Comparison of ENCODE assay signal across 8 cellular contexts in genomic region chr16:29784901-29785500, GRCh38. TPM values are rescaled to one million over a fixed set of nuclear protein-coding genes. Genes with fewer than 3 reads are reported as not detected.
DNase-seq lines count a peak whose midpoint lies in the region; ATAC-seq and TF ChIP-seq lines count a peak whose summit lies in the region.

No MANE protein-coding gene starts in this region.

- H3K4me3 ChIP-seq in BJ (ENCODE audit: low read depth, low read length) (0 out of 2 replicates have a peak overlapping the region, but pooled peaks have one; percentile 2), adipocyte (ENCODE audit: low read length) (peak overlapping the region; percentile 77), right atrium auricular region (peak overlapping the region; percentile 6 to 31), SK-N-SH (ENCODE audit: low read depth in 2 of 2, low read length in 1 of 2) (no peak overlapping the region; a peak in 1 of 4 replicates)

- H3K9me3 ChIP-seq in adipocyte (ENCODE audit: control insufficient read depth, low read length), result no peaks in the 10 kb centered on the region
- no peaks in the 10 kb centered on the region for H3K9me3 ChIP-seq in right atrium auricular region
- no peaks in the 10 kb centered on the region for H3K9me3 ChIP-seq in SK-N-SH

- H3K4me2 ChIP-seq in SK-N-SH, result no peak overlapping the region

- ATAC-seq in HG03378 (IDR thresholded peaks at IDR 0.05; ENCODE audit: unreplicated experiment) (no peak), HG03469 (IDR thresholded peaks at IDR 0.05; ENCODE audit: unreplicated experiment) (no peak)

- no peaks in the 10 kb centered on the region for H3K79me2 ChIP-seq in SK-N-SH (ENCODE audit: insufficient read depth)

- 95% methylated on average over 32 of the region's 38 CpGs for WGBS in SK-N-SH (ENCODE audit: low lambda C conversion rate)

- no peaks in the 10 kb centered on the region for H3K36me3 ChIP-seq in BJ (ENCODE audit: control insufficient read depth, insufficient read depth, low read length)
- H3K36me3 ChIP-seq in adipocyte (ENCODE audit: control insufficient read depth, insufficient read depth, low read length, severe bottlenecking), result no peaks in the 10 kb centered on the region
- no peaks in the 10 kb centered on the region for H3K36me3 ChIP-seq in right atrium auricular region
- H3K36me3 ChIP-seq in SK-N-SH (replicated peaks in 1 of 2; ENCODE audit: control insufficient read depth in 1 of 2, insufficient read depth in 2 of 2, low read length in 1 of 2), result no peaks in the 10 kb centered on the region

- H3K27me3 ChIP-seq in BJ (ENCODE audit: control insufficient read depth, insufficient read depth, low read length) (peaks cover 4% of the 10 kb centered on the region; the same call in 1 of the 2 replicates), adipocyte (replicated peaks; ENCODE audit: control insufficient read depth, insufficient read depth, low read length) (peaks cover 24% of the 10 kb centered on the region), right atrium auricular region (no peaks in the 10 kb centered on the region), SK-N-SH (ENCODE audit: insufficient read depth) (no peaks in the 10 kb centered on the region; the same call in 1 of the 2 replicates)

- H3K9ac ChIP-seq in adipocyte (ENCODE audit: low read length) (peak overlapping the region; percentile 65), SK-N-SH (no peak overlapping the region)

- POLR2A ChIA-PET in BJ (lab: Charles Lee) (no interaction called here), RWPE1 (lab: Yijun Ruan, JAX; ENCODE audit: low non-redundant PET) (no interaction called here), SK-N-SH (lab: Yijun Ruan, JAX) (no interaction called here)

- H3K27ac ChIP-seq in RWPE1 (no peak overlapping the region), right atrium auricular region (no peak overlapping the region), SK-N-SH (ENCODE audit: low read depth in 2 of 2, low read length in 1 of 2) (no peak overlapping the region)

- CTCF ChIA-PET in BJ (lab: Yijun Ruan, JAX) (interaction anchor here (0.6 to 4.2 kb wide), 16 partner anchors 8 to 238 kb away, joined by 3 to 22 read pairs (median 4); partner anchors contain the start of genes C16orf92 and MVP), RWPE1 (lab: Yijun Ruan, JAX) (interaction anchor here (0.6 to 1.5 kb wide), 4 partner anchors 8 to 275 kb away, joined by 3 to 4 read pairs (median 3); no protein-coding TSS in a partner anchor), SK-N-SH (lab: Yijun Ruan, JAX) (interaction anchor here (1.2 to 1.3 kb wide), 2 partner anchors 10 to 49 kb away, joined by 3 read pairs; no protein-coding TSS in a partner anchor)

- no peaks in the 10 kb centered on the region for H4K20me1 ChIP-seq in SK-N-SH (ENCODE audit: insufficient read depth)

- no peak for TF ChIP-seq RAD21 in SK-N-SH (IDR thresholded peaks at IDR 0.05; ENCODE audit: low read length)

- no peaks in the 10 kb centered on the region for H3K9me2 ChIP-seq in SK-N-SH

- no peaks in the 10 kb centered on the region for H3F3A ChIP-seq in SK-N-SH (replicated peaks; ENCODE audit: insufficient read depth)

- H2AFZ ChIP-seq in SK-N-SH (ENCODE audit: low read depth), result no peak overlapping the region

- DNase-seq in BJ (ENCODE audit: low read depth) (no peak), RWPE1 (ENCODE audit: low spot score) (no peak), adipocyte (ENCODE audit: low read depth) (peak; percentile 74), right atrium auricular region (ENCODE audit: low spot score) (peak; percentile 68), renal cortical epithelial cell (ENCODE audit: low read depth) (peak; percentile 52), SK-N-SH (no peak)

- TF ChIP-seq EP300 in SK-N-SH (IDR thresholded peaks at IDR 0.05; ENCODE audit: borderline replicate concordance in 1 of 2, low read depth in 1 of 2, low read length in 1 of 2), result no peak

- peaks cover 13% of the 10 kb centered on the region for H3K4me1 ChIP-seq in adipocyte (ENCODE audit: control insufficient read depth, insufficient read depth, low read length)
- H3K4me1 ChIP-seq in right atrium auricular region, result peaks cover 0 to 9% of the 10 kb centered on the region in 2 donors
- peaks cover 0 to 3% of the 10 kb centered on the region in 2 experiments; a peak in 1 of 4 replicates for H3K4me1 ChIP-seq in SK-N-SH (ENCODE audit: control insufficient read depth in 1 of 2, insufficient read depth in 2 of 2, low read depth in 1 of 2, low read length in 1 of 2)

- peak; percentile 86 for TF ChIP-seq CTCF in BJ (IDR thresholded peaks at IDR 0.05; ENCODE audit: insufficient read depth, low read depth, low read length)
- TF ChIP-seq CTCF in RWPE1 (conservative IDR thresholded peaks at IDR 0.05; ENCODE audit: low read depth), result peak; percentile 33
- peak; percentile 80 to 88 for TF ChIP-seq CTCF in right atrium auricular region (IDR thresholded peaks at IDR 0.05)
- no peak for TF ChIP-seq CTCF in SK-N-SH (IDR thresholded peaks at IDR 0.05)

TF ChIP-seq in SK-N-SH, 30 proteins besides CTCF, POLR2A, EP300 and RAD21:
- TF ChIP-seq SMC3 (IDR thresholded peaks at IDR 0.05; ENCODE audit: low read depth, low read length), result no peak

RNA-seq across cellular contexts. Expression of gene KIF22, which starts 5.5 kb away (rescaled TPM):
- polyA plus RNA-seq in BJ (2011; rRNA removed) (43.0 and 68.3 TPM in 2 replicates), SK-N-SH (2012; rRNA removed) (63.8 and 64.1 TPM in 2 replicates)
- polyA minus RNA-seq in BJ (2011; rRNA and poly(A)+ RNA removed), result 47.6 and 85.6 TPM in 2 replicates
- total RNA-seq in right atrium auricular region (10 to 100 TPM; 10.1 to 17.1 TPM), renal cortical epithelial cell (14.0 and 29.5 TPM in 2 replicates)
- 25.9 and 37.8 TPM in 2 replicates for polyA plus RNA-seq in SK-N-SH (2012; cell fraction: cytosol; rRNA removed)
- 200 and 291 TPM in 2 replicates for polyA plus RNA-seq in SK-N-SH (2012; cell fraction: nucleus; rRNA removed)

RNA-seq across cellular contexts. Expression of gene ZG16, which starts 6.9 kb away (rescaled TPM):
- not detected in 2 replicates for polyA plus RNA-seq in BJ (2011; rRNA removed)
- not detected in 2 replicates for polyA minus RNA-seq in BJ (2011; rRNA and poly(A)+ RNA removed)
- not detected for total RNA-seq in right atrium auricular region
- not detected in 2 replicates for total RNA-seq in renal cortical epithelial cell
- not detected in 2 replicates for polyA plus RNA-seq in SK-N-SH (2012; rRNA removed)
- not detected in 2 replicates for polyA plus RNA-seq in SK-N-SH (2012; cell fraction: cytosol; rRNA removed)
- polyA plus RNA-seq in SK-N-SH (2012; cell fraction: nucleus; rRNA removed), result not detected in 2 replicates

RNA-seq across cellular contexts. Expression of gene MAZ, which starts 21.3 kb away (rescaled TPM):
- polyA plus RNA-seq in BJ (2011; rRNA removed) (105 and 172 TPM in 2 replicates), SK-N-SH (2012; rRNA removed) (117 and 163 TPM in 2 replicates)
- 160 and 209 TPM in 2 replicates for polyA minus RNA-seq in BJ (2011; rRNA and poly(A)+ RNA removed)
- total RNA-seq in right atrium auricular region (10 to 100 TPM; 33.0 to 86.6 TPM), renal cortical epithelial cell (159 and 161 TPM in 2 replicates)
- polyA plus RNA-seq in SK-N-SH (2012; cell fraction: cytosol; rRNA removed), result 77.9 and 147 TPM in 2 replicates
- 131 and 155 TPM in 2 replicates for polyA plus RNA-seq in SK-N-SH (2012; cell fraction: nucleus; rRNA removed)

RNA-seq across cellular contexts. Expression of gene PRRT2, which starts 27.0 kb away (rescaled TPM):
- polyA plus RNA-seq in BJ (2011; rRNA removed) (4.5 and 7.6 TPM in 2 replicates), SK-N-SH (2012; rRNA removed) (28.1 and 29.3 TPM in 2 replicates)
- 1.9 and 2.4 TPM in 2 replicates for polyA minus RNA-seq in BJ (2011; rRNA and poly(A)+ RNA removed)
- total RNA-seq in right atrium auricular region (under 1 TPM; 0.51 to 0.52 TPM), renal cortical epithelial cell (0.25 and 0.35 TPM in 2 replicates)
- polyA plus RNA-seq in SK-N-SH (2012; cell fraction: cytosol; rRNA removed), result 2.3 and 3.4 TPM in 2 replicates
- polyA plus RNA-seq in SK-N-SH (2012; cell fraction: nucleus; rRNA removed), result 256 and 346 TPM in 2 replicates

RNA-seq across cellular contexts. Expression of gene PAGR1, which starts 31.0 kb away (rescaled TPM):
- 13.9 and 15.6 TPM in 2 replicates for polyA plus RNA-seq in BJ (2011; rRNA removed)
- polyA minus RNA-seq in BJ (2011; rRNA and poly(A)+ RNA removed), result 2.3 and 3.1 TPM in 2 replicates
- 10 to 100 TPM; 23.5 to 27.3 TPM for total RNA-seq in right atrium auricular region
- total RNA-seq in renal cortical epithelial cell, result 17.7 and 19.6 TPM in 2 replicates
- 48.5 and 57.7 TPM in 2 replicates for polyA plus RNA-seq in SK-N-SH (2012; rRNA removed)
- polyA plus RNA-seq in SK-N-SH (2012; cell fraction: cytosol; rRNA removed), result 21.6 and 26.9 TPM in 2 replicates
- 270 and 364 TPM in 2 replicates for polyA plus RNA-seq in SK-N-SH (2012; cell fraction: nucleus; rRNA removed)

Comparison
In these comparisons a context has a peak if more than half of its experiments do, and no peak if none do; other contexts are left out.
1. DNase-seq: peak in adipocyte (single experiment), right atrium auricular region (single experiment) and renal cortical epithelial cell (single experiment); none in BJ (single experiment), RWPE1 (single experiment) and SK-N-SH (single experiment).
2. H3K4me3 ChIP-seq: peak in BJ (single experiment), adipocyte (single experiment) and right atrium auricular region (2 of 2); none in SK-N-SH (0 of 2).